Comparison of ENCODE assay signal across 8 cellular contexts in genomic region chr20:43513298-43514061, GRCh38. TPM values are rescaled to one million over a fixed set of nuclear protein-coding genes. Genes with fewer than 3 reads are reported as not detected.
DNase-seq lines count a peak whose midpoint lies in the region; ATAC-seq and TF ChIP-seq lines count a peak whose summit lies in the region.

No MANE protein-coding gene starts in this region.

- H3K4me3 ChIP-seq in iPS-18a (ENCODE audit: low read length) (peak overlapping the region; percentile 54), testis (peak overlapping the region; percentile 68 to 80)

- TF ChIP-seq CTCF in WTC11 (IDR thresholded peaks at IDR 0.05) (no peak), testis (IDR thresholded peaks at IDR 0.05) (no peak)

- CTCF ChIA-PET in WTC11 (lab: Charles Lee) = interaction anchor here (0.5 to 2.1 kb wide), 4 partner anchors 24 to 486 kb away, joined by 3 to 15 read pairs (median 5); no protein-coding TSS in a partner anchor

- no peak overlapping the region for H3K27ac ChIP-seq in iPS-18a (ENCODE audit: low read length)
- H3K27ac ChIP-seq in testis = peak overlapping the region in 1 of 2 donors; percentile 78

- ATAC-seq in WTC11 = no peak
- no peak for ATAC-seq in GM21515 (IDR thresholded peaks at IDR 0.05; ENCODE audit: unreplicated experiment)
- no peak for ATAC-seq in GM18498 (IDR thresholded peaks at IDR 0.05; ENCODE audit: unreplicated experiment)

- H3K4me1 ChIP-seq in iPS-18a (ENCODE audit: control insufficient read depth, low read depth, low read length) = peaks cover 6% of the 10 kb centered on the region
- peaks cover 13% of the 10 kb centered on the region for H3K4me1 ChIP-seq in testis

- H3K36me3 Mint-ChIP-seq in T-helper 2 cell treated with Interferon-gamma antibody and Interleukin-4, amounts not matched to agents 5 μg/mL and 100 μg/mL, for 36 hours (ENCODE audit: low read depth) = no peaks in the 10 kb centered on the region
- H3K36me3 Mint-ChIP-seq in WTC11 = peaks cover 15% of the 10 kb centered on the region; the same call in 1 of the 2 replicates

- WGBS in testis, 2 donors = 35 to 52% methylated on average over 15 to 24 of the region's 24 CpGs

- peaks cover 12% of the 10 kb centered on the region for H3K27me3 Mint-ChIP-seq in T-helper 2 cell treated with Interferon-gamma antibody and Interleukin-4, amounts not matched to agents 5 μg/mL and 100 μg/mL, for 36 hours (ENCODE audit: low read depth)
- H3K27me3 Mint-ChIP-seq in WTC11 (ENCODE audit: low read depth) = no peaks in the 10 kb centered on the region; the same call in 1 of the 2 replicates

- H3K9me3 ChIP-seq in iPS-18a (ENCODE audit: control insufficient read depth, low read depth, low read length) = no peaks in the 10 kb centered on the region
- no peaks in the 10 kb centered on the region for H3K9me3 ChIP-seq in testis

- no peak for TF ChIP-seq POLR2A in testis (IDR thresholded peaks at IDR 0.05)

- H3K27me3 ChIP-seq in iPS-18a (ENCODE audit: control insufficient read depth, insufficient read depth, low read length) = no peaks in the 10 kb centered on the region
- H3K27me3 ChIP-seq in testis = no peaks in the 10 kb centered on the region

- H3K9me3 Mint-ChIP-seq in T-helper 2 cell treated with Interferon-gamma antibody and Interleukin-4, amounts not matched to agents 5 μg/mL and 100 μg/mL, for 36 hours = no peaks in the 10 kb centered on the region
- no peaks in the 10 kb centered on the region for H3K9me3 Mint-ChIP-seq in WTC11

- POLR2A ChIA-PET in WTC11 (lab: Charles Lee) = interaction anchor here (2.0 kb wide), 1 partner anchor 56 kb away, joined by 12 read pairs; the partner anchor contains the start of gene SRSF6

- intact Hi-C loops in testis (cut with DNase I; ENCODE audit: low total_unique reads) = no loop called here

- H3K9ac ChIP-seq in iPS-18a (ENCODE audit: low read length) = no peak overlapping the region

- DNase-seq in T-helper 2 cell treated with Interferon-gamma antibody and Interleukin-4, amounts not matched to agents 5 μg/mL and 100 μg/mL, for 36 hours (ENCODE audit: low spot score) = no peak
- DNase-seq in T-helper 2 cell (no peak), WTC11 (ENCODE audit: low spot score) (no peak), testis (no peak)
- no peak for DNase-seq in activated naive CD4-positive, alpha-beta T cell (lab: John Stamatoyannopoulos, UW)

- H3K4me3 Mint-ChIP-seq in T-helper 2 cell treated with Interferon-gamma antibody and Interleukin-4, amounts not matched to agents 5 μg/mL and 100 μg/mL, for 36 hours = peak overlapping the region; percentile 96
- peak overlapping the region; percentile 87 for H3K4me3 Mint-ChIP-seq in WTC11

- peaks cover 5% of the 10 kb centered on the region for H3K36me3 ChIP-seq in iPS-18a (ENCODE audit: control insufficient read depth, low read depth, low read length)
- H3K36me3 ChIP-seq in testis (ENCODE audit: low read depth, missing control alignments) = no peaks in the 10 kb centered on the region

- no peak overlapping the region for H3K27ac Mint-ChIP-seq in T-helper 2 cell treated with Interferon-gamma antibody and Interleukin-4, amounts not matched to agents 5 μg/mL and 100 μg/mL, for 36 hours
- peak overlapping the region; percentile 63; the same call in 1 of the 2 replicates for H3K27ac Mint-ChIP-seq in WTC11

- peaks cover 10% of the 10 kb centered on the region for H3K4me1 Mint-ChIP-seq in T-helper 2 cell treated with Interferon-gamma antibody and Interleukin-4, amounts not matched to agents 5 μg/mL and 100 μg/mL, for 36 hours (ENCODE audit: low read depth)
- H3K4me1 Mint-ChIP-seq in WTC11 = peaks cover 11% of the 10 kb centered on the region

TF ChIP-seq in WTC11, 78 proteins besides CTCF, POLR2A, EP300 and RAD21:
- TF ChIP-seq RORB (CRISPR knock-in tag; IDR thresholded peaks at IDR 0.05) (no peak), FOXK1 (CRISPR knock-in tag; IDR thresholded peaks at IDR 0.05) (0 out of 2 replicates have a peak, but pooled peaks have one; percentile 29)
TF ChIP-seq in WTC11: peak in this region for 1.

RNA-seq across cellular contexts. Expression of gene L3MBTL1, which starts 6.0 kb away (rescaled TPM):
- total RNA-seq in WTC11 (2021) (28.3 to 28.7 TPM (median 28.3 TPM) in 3 replicates), testis (10 to 100 TPM; 64.5 to 68.1 TPM)
- polyA plus RNA-seq in testis (ENCODE audit: insufficient read depth, low read depth, low replicate concordance) = 16.9 TPM

RNA-seq across cellular contexts. Expression of gene SGK2, which starts 45.3 kb away (rescaled TPM):
- total RNA-seq in WTC11 (2021) = 0.74 to 1.2 TPM (median 0.99 TPM) in 3 replicates
- total RNA-seq in testis = 1 to 10 TPM; 6.2 to 8.5 TPM
- polyA plus RNA-seq in testis (ENCODE audit: insufficient read depth, low read depth, low replicate concordance) = 1.3 TPM

RNA-seq across cellular contexts. Expression of gene SRSF6, which starts 55.8 kb away (rescaled TPM):
- total RNA-seq in WTC11 (2021) (107 to 141 TPM (median 139 TPM) in 3 replicates), testis (100 to 1,000 TPM in 1 of 2 donors, 10 to 100 TPM in 1; 90.4 to 127 TPM)
- 100.0 TPM for polyA plus RNA-seq in testis (ENCODE audit: insufficient read depth, low read depth, low replicate concordance)
